ENCODE assay signal across 1 cellular context in the genomic region with DNA sequence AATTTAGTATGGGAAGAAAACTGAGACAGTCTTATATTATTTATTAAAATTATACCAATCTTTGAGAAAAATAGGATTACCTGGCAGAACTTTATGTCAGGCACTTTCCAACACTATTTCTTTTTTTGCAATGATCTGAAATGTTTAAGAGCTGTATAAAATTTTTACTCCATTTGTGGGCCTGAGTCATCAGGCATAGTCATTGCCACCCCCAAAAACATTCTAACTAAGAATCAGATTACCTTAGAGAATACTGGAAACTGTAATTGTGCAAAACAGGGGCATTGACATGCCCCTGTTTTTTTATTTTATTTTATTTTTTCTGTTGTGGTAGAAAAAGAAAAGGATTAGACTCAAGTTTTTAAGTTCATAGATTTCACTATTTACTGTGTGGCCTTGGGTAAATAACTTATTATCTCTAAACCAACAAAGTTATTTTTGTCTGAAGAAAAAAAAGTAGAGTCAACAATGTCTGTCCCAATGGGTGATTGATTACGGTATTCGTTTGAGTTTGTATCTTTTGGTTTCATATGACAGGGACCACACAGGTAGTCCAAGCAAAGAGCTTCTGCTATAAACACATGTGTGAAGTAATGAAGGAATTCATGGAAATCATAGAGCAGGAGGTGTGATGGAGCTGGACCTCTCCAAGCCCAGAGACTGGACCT.
A peak's percentile ranks its signal among the peaks of the same experiment; 100 is the strongest.
TF ChIP-seq lines count a peak whose summit lies in the region.

No MANE protein-coding gene starts in this region.

TF ChIP-seq in HepG2, 621 proteins besides CTCF, POLR2A, EP300 and RAD21 (continued from another document and continues in another):
- TF ChIP-seq FOXA1 (IDR thresholded peaks at IDR 0.05): peak; percentile 66; the same call in 1 of the 2 replicates
- no peak for TF ChIP-seq FOXA1 (CRISPR knock-in tag; IDR thresholded peaks at IDR 0.05)
- TF ChIP-seq, protein P1, sequence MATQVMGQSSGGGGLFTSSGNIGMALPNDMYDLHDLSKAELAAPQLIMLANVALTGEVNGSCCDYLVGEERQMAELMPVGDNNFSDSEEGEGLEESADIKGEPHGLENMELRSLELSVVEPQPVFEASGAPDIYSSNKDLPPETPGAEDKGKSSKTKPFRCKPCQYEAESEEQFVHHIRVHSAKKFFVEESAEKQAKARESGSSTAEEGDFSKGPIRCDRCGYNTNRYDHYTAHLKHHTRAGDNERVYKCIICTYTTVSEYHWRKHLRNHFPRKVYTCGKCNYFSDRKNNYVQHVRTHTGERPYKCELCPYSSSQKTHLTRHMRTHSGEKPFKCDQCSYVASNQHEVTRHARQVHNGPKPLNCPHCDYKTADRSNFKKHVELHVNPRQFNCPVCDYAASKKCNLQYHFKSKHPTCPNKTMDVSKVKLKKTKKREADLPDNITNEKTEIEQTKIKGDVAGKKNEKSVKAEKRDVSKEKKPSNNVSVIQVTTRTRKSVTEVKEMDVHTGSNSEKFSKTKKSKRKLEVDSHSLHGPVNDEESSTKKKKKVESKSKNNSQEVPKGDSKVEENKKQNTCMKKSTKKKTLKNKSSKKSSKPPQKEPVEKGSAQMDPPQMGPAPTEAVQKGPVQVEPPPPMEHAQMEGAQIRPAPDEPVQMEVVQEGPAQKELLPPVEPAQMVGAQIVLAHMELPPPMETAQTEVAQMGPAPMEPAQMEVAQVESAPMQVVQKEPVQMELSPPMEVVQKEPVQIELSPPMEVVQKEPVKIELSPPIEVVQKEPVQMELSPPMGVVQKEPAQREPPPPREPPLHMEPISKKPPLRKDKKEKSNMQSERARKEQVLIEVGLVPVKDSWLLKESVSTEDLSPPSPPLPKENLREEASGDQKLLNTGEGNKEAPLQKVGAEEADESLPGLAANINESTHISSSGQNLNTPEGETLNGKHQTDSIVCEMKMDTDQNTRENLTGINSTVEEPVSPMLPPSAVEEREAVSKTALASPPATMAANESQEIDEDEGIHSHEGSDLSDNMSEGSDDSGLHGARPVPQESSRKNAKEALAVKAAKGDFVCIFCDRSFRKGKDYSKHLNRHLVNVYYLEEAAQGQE (IDR thresholded peaks at IDR 0.05; ENCODE audit: borderline replicate concordance in 1 of 2, low read depth in 1 of 2, low read length in 2 of 2): no peak
- TF ChIP-seq CBFB (CRISPR knock-in tag; IDR thresholded peaks at IDR 0.05): no peak
- no peak for TF ChIP-seq ZNF569 (CRISPR knock-in tag; IDR thresholded peaks at IDR 0.05; ENCODE audit: borderline replicate concordance)
- TF ChIP-seq, protein P2, sequence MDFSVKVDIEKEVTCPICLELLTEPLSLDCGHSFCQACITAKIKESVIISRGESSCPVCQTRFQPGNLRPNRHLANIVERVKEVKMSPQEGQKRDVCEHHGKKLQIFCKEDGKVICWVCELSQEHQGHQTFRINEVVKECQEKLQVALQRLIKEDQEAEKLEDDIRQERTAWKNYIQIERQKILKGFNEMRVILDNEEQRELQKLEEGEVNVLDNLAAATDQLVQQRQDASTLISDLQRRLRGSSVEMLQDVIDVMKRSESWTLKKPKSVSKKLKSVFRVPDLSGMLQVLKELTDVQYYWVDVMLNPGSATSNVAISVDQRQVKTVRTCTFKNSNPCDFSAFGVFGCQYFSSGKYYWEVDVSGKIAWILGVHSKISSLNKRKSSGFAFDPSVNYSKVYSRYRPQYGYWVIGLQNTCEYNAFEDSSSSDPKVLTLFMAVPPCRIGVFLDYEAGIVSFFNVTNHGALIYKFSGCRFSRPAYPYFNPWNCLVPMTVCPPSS (IDR thresholded peaks at IDR 0.05): no peak
- TF ChIP-seq, protein P3, sequence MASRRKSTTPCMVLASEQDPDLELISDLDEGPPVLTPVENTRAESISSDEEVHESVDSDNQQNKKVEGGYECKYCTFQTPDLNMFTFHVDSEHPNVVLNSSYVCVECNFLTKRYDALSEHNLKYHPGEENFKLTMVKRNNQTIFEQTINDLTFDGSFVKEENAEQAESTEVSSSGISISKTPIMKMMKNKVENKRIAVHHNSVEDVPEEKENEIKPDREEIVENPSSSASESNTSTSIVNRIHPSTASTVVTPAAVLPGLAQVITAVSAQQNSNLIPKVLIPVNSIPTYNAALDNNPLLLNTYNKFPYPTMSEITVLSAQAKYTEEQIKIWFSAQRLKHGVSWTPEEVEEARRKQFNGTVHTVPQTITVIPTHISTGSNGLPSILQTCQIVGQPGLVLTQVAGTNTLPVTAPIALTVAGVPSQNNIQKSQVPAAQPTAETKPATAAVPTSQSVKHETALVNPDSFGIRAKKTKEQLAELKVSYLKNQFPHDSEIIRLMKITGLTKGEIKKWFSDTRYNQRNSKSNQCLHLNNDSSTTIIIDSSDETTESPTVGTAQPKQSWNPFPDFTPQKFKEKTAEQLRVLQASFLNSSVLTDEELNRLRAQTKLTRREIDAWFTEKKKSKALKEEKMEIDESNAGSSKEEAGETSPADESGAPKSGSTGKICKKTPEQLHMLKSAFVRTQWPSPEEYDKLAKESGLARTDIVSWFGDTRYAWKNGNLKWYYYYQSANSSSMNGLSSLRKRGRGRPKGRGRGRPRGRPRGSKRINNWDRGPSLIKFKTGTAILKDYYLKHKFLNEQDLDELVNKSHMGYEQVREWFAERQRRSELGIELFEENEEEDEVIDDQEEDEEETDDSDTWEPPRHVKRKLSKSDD (CRISPR knock-in tag; IDR thresholded peaks at IDR 0.05; ENCODE audit: low read depth): no peak
- no peak for TF ChIP-seq MEIS1 (CRISPR knock-in tag; IDR thresholded peaks at IDR 0.05; ENCODE audit: borderline replicate concordance)
- peak; percentile 32; the same call in 1 of the 2 replicates for TF ChIP-seq FOXA3 (CRISPR knock-in tag; IDR thresholded peaks at IDR 0.05)
- TF ChIP-seq, protein P4, sequence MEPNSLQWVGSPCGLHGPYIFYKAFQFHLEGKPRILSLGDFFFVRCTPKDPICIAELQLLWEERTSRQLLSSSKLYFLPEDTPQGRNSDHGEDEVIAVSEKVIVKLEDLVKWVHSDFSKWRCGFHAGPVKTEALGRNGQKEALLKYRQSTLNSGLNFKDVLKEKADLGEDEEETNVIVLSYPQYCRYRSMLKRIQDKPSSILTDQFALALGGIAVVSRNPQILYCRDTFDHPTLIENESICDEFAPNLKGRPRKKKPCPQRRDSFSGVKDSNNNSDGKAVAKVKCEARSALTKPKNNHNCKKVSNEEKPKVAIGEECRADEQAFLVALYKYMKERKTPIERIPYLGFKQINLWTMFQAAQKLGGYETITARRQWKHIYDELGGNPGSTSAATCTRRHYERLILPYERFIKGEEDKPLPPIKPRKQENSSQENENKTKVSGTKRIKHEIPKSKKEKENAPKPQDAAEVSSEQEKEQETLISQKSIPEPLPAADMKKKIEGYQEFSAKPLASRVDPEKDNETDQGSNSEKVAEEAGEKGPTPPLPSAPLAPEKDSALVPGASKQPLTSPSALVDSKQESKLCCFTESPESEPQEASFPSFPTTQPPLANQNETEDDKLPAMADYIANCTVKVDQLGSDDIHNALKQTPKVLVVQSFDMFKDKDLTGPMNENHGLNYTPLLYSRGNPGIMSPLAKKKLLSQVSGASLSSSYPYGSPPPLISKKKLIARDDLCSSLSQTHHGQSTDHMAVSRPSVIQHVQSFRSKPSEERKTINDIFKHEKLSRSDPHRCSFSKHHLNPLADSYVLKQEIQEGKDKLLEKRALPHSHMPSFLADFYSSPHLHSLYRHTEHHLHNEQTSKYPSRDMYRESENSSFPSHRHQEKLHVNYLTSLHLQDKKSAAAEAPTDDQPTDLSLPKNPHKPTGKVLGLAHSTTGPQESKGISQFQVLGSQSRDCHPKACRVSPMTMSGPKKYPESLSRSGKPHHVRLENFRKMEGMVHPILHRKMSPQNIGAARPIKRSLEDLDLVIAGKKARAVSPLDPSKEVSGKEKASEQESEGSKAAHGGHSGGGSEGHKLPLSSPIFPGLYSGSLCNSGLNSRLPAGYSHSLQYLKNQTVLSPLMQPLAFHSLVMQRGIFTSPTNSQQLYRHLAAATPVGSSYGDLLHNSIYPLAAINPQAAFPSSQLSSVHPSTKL (CRISPR knock-in tag; IDR thresholded peaks at IDR 0.05): peak; percentile 33; the same call in 1 of the 2 replicates
- TF ChIP-seq ESRRA (CRISPR knock-in tag; IDR thresholded peaks at IDR 0.05; ENCODE audit: low read depth): no peak
- TF ChIP-seq ELF3 (CRISPR knock-in tag; IDR thresholded peaks at IDR 0.05): no peak
- peak; percentile 53 for TF ChIP-seq BCL6 (CRISPR knock-in tag; IDR thresholded peaks at IDR 0.05)
- no peak for TF ChIP-seq NCOA2 (CRISPR knock-in tag; IDR thresholded peaks at IDR 0.05)
- TF ChIP-seq EED (CRISPR knock-in tag; IDR thresholded peaks at IDR 0.05): no peak
- TF ChIP-seq SOX13 (IDR thresholded peaks at IDR 0.05): no peak
- TF ChIP-seq SOX13 (CRISPR knock-in tag; conservative IDR thresholded peaks at IDR 0.05 in 1 of 2, IDR thresholded peaks at IDR 0.05 in 1 of 2): 0 out of 4 replicates have a peak, but pooled peaks of 1 of the 2 experiments have one; percentile 16
- TF ChIP-seq ZSCAN30 (CRISPR knock-in tag; IDR thresholded peaks at IDR 0.05): no peak
- TF ChIP-seq GATAD1 (CRISPR knock-in tag; IDR thresholded peaks at IDR 0.05): no peak
- TF ChIP-seq ZFX (CRISPR knock-in tag; IDR thresholded peaks at IDR 0.05; ENCODE audit: low read depth): no peak
- no peak for TF ChIP-seq ZIK1 (CRISPR knock-in tag; IDR thresholded peaks at IDR 0.05; ENCODE audit: borderline replicate concordance, low read depth)
- TF ChIP-seq, protein P5, sequence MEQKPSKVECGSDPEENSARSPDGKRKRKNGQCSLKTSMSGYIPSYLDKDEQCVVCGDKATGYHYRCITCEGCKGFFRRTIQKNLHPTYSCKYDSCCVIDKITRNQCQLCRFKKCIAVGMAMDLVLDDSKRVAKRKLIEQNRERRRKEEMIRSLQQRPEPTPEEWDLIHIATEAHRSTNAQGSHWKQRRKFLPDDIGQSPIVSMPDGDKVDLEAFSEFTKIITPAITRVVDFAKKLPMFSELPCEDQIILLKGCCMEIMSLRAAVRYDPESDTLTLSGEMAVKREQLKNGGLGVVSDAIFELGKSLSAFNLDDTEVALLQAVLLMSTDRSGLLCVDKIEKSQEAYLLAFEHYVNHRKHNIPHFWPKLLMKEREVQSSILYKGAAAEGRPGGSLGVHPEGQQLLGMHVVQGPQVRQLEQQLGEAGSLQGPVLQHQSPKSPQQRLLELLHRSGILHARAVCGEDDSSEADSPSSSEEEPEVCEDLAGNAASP (CRISPR knock-in tag; IDR thresholded peaks at IDR 0.05; ENCODE audit: borderline replicate concordance): no peak
- TF ChIP-seq, protein P6, sequence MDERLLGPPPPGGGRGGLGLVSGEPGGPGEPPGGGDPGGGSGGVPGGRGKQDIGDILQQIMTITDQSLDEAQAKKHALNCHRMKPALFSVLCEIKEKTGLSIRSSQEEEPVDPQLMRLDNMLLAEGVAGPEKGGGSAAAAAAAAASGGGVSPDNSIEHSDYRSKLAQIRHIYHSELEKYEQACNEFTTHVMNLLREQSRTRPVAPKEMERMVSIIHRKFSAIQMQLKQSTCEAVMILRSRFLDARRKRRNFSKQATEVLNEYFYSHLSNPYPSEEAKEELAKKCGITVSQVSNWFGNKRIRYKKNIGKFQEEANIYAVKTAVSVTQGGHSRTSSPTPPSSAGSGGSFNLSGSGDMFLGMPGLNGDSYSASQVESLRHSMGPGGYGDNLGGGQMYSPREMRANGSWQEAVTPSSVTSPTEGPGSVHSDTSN (CRISPR knock-in tag; IDR thresholded peaks at IDR 0.05): no peak
- TF ChIP-seq, protein P7, sequence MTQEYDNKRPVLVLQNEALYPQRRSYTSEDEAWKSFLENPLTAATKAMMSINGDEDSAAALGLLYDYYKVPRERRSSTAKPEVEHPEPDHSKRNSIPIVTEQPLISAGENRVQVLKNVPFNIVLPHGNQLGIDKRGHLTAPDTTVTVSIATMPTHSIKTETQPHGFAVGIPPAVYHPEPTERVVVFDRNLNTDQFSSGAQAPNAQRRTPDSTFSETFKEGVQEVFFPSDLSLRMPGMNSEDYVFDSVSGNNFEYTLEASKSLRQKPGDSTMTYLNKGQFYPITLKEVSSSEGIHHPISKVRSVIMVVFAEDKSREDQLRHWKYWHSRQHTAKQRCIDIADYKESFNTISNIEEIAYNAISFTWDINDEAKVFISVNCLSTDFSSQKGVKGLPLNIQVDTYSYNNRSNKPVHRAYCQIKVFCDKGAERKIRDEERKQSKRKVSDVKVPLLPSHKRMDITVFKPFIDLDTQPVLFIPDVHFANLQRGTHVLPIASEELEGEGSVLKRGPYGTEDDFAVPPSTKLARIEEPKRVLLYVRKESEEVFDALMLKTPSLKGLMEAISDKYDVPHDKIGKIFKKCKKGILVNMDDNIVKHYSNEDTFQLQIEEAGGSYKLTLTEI (CRISPR knock-in tag; conservative IDR thresholded peaks at IDR 0.05): no peak
- TF ChIP-seq MYC (CRISPR knock-in tag; IDR thresholded peaks at IDR 0.05; ENCODE audit: borderline replicate concordance): no peak
- TF ChIP-seq ZNF44 (CRISPR knock-in tag; IDR thresholded peaks at IDR 0.05): no peak
- no peak for TF ChIP-seq FOXJ3 (CRISPR knock-in tag; IDR thresholded peaks at IDR 0.05; ENCODE audit: borderline replicate concordance)
- TF ChIP-seq, protein P8, sequence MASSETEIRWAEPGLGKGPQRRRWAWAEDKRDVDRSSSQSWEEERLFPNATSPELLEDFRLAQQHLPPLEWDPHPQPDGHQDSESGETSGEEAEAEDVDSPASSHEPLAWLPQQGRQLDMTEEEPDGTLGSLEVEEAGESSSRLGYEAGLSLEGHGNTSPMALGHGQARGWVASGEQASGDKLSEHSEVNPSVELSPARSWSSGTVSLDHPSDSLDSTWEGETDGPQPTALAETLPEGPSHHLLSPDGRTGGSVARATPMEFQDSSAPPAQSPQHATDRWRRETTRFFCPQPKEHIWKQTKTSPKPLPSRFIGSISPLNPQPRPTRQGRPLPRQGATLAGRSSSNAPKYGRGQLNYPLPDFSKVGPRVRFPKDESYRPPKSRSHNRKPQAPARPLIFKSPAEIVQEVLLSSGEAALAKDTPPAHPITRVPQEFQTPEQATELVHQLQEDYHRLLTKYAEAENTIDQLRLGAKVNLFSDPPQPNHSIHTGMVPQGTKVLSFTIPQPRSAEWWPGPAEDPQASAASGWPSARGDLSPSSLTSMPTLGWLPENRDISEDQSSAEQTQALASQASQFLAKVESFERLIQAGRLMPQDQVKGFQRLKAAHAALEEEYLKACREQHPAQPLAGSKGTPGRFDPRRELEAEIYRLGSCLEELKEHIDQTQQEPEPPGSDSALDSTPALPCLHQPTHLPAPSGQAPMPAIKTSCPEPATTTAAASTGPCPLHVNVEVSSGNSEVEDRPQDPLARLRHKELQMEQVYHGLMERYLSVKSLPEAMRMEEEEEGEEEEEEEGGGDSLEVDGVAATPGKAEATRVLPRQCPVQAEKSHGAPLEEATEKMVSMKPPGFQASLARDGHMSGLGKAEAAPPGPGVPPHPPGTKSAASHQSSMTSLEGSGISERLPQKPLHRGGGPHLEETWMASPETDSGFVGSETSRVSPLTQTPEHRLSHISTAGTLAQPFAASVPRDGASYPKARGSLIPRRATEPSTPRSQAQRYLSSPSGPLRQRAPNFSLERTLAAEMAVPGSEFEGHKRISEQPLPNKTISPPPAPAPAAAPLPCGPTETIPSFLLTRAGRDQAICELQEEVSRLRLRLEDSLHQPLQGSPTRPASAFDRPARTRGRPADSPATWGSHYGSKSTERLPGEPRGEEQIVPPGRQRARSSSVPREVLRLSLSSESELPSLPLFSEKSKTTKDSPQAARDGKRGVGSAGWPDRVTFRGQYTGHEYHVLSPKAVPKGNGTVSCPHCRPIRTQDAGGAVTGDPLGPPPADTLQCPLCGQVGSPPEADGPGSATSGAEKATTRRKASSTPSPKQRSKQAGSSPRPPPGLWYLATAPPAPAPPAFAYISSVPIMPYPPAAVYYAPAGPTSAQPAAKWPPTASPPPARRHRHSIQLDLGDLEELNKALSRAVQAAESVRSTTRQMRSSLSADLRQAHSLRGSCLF (CRISPR knock-in tag; IDR thresholded peaks at IDR 0.05; ENCODE audit: borderline replicate concordance): no peak
- TF ChIP-seq NAIF1 (CRISPR knock-in tag; IDR thresholded peaks at IDR 0.05; ENCODE audit: borderline replicate concordance): no peak
- TF ChIP-seq AGO2 (optimal IDR thresholded peaks at IDR 0.05; ENCODE audit: low read depth, low read length): no peak
- no peak for TF ChIP-seq ZNF547 (CRISPR knock-in tag; IDR thresholded peaks at IDR 0.05)
- no peak for TF ChIP-seq NFE2 (CRISPR knock-in tag; IDR thresholded peaks at IDR 0.05)
